ENCODE assay signal across 21 cellular contexts in genomic region chr12:132187646-132188450, GRCh38. TPM values are rescaled to one million over a fixed set of nuclear protein-coding genes. Genes with fewer than 3 reads are reported as not detected.
DNase-seq lines count a peak whose midpoint lies in the region; ATAC-seq and TF ChIP-seq lines count a peak whose summit lies in the region.
"Had no signal": no experiment of that assay in that cellular context is flagged by ENCODE, and none has a peak within 500 bp of the region (broad histone marks: within the 10 kb centered on the region; RNA-seq: fewer than 3 reads in every experiment).

No MANE protein-coding gene starts in this region.

- CTCF ChIA-PET in MCF 10A (lab: Yijun Ruan, JAX), result no interaction called here
- CTCF ChIA-PET in mammary epithelial cell (lab: Charles Lee; ENCODE audit: low non-redundant PET), result no interaction called here
- CTCF ChIA-PET in Calu3 (lab: Charles Lee), result interaction anchor here (1.2 kb wide), 1 partner anchor 118 kb away, joined by 3 read pairs; no protein-coding TSS in a partner anchor

- peak overlapping the region; percentile 82 for H3K4me3 Mint-ChIP-seq in MCF 10A (ENCODE audit: unreplicated experiment)
- H3K4me3 Mint-ChIP-seq in Calu3 (ENCODE audit: low read depth, unreplicated experiment), result peak overlapping the region; percentile 6
- H3K4me3 Mint-ChIP-seq in activated T-helper 2 cell treated with anti-CD3 and anti-CD28 coated beads, Interferon-gamma antibody, Interleukin-2, Interleukin-4, amounts not matched to agents 10 μg/mL and 5 μg/mL and 100 μg/mL, durations not matched to agents 14 hours and 24 hours and 36 hours (ENCODE audit: low read depth), result peak overlapping the region; percentile 58
- peak overlapping the region; percentile 41 to 66 (median 54) for H3K4me3 Mint-ChIP-seq in nephron

- H3K9ac ChIP-seq in mammary epithelial cell (ENCODE audit: insufficient read depth, low read length), result no peak overlapping the region

- H3K79me2 ChIP-seq in mammary epithelial cell (ENCODE audit: insufficient read depth, low read length), result no peaks in the 10 kb centered on the region

- TF ChIP-seq CTCF in MCF 10A (IDR thresholded peaks at IDR 0.05; ENCODE audit: unreplicated experiment), result no peak
- TF ChIP-seq CTCF in mammary epithelial cell (conservative IDR thresholded peaks at IDR 0.05 in 1 of 2, IDR thresholded peaks at IDR 0.05 in 1 of 2; ENCODE audit: extremely low read depth in 1 of 2, insufficient read depth in 1 of 2, low read depth in 1 of 2, low read length in 2 of 2), result no peak
- TF ChIP-seq CTCF in Calu3 (IDR thresholded peaks at IDR 0.05; ENCODE audit: unreplicated experiment), result no peak
- TF ChIP-seq CTCF in nephron (IDR thresholded peaks at IDR 0.05; ENCODE audit: unreplicated experiment in 3 of 3), result no peak

- H2AFZ ChIP-seq in mammary epithelial cell (ENCODE audit: low read depth, low read length), result no peak overlapping the region

- H3K27me3 Mint-ChIP-seq in MCF 10A (ENCODE audit: insufficient read depth, unreplicated experiment) (peaks cover 37% of the 10 kb centered on the region), Calu3 (ENCODE audit: unreplicated experiment) (peaks cover 56% of the 10 kb centered on the region), nephron (ENCODE audit: low read depth) (peaks cover 66% of the 10 kb centered on the region)
- peaks cover 15% of the 10 kb centered on the region for H3K27me3 Mint-ChIP-seq in activated T-helper 2 cell treated with anti-CD3 and anti-CD28 coated beads, Interferon-gamma antibody, Interleukin-2, Interleukin-4, amounts not matched to agents 10 μg/mL and 5 μg/mL and 100 μg/mL, durations not matched to agents 14 hours and 24 hours and 36 hours (ENCODE audit: low read depth)

- H3K27ac Mint-ChIP-seq in MCF 10A (ENCODE audit: low read depth, unreplicated experiment) (no peak overlapping the region), Calu3 (ENCODE audit: unreplicated experiment) (no peak overlapping the region), nephron (no peak overlapping the region)
- H3K27ac Mint-ChIP-seq in activated T-helper 2 cell treated with anti-CD3 and anti-CD28 coated beads, Interferon-gamma antibody, Interleukin-2, Interleukin-4, amounts not matched to agents 10 μg/mL and 5 μg/mL and 100 μg/mL, durations not matched to agents 14 hours and 24 hours and 36 hours, result no peak overlapping the region

- peaks cover 5% of the 10 kb centered on the region for H3K4me1 Mint-ChIP-seq in MCF 10A (ENCODE audit: insufficient read depth, unreplicated experiment)
- peaks cover 8% of the 10 kb centered on the region for H3K4me1 Mint-ChIP-seq in Calu3 (ENCODE audit: low read depth, unreplicated experiment)
- H3K4me1 Mint-ChIP-seq in activated T-helper 2 cell treated with anti-CD3 and anti-CD28 coated beads, Interferon-gamma antibody, Interleukin-2, Interleukin-4, amounts not matched to agents 10 μg/mL and 5 μg/mL and 100 μg/mL, durations not matched to agents 14 hours and 24 hours and 36 hours (ENCODE audit: low read depth), result peaks cover 27% of the 10 kb centered on the region
- peaks cover 4% of the 10 kb centered on the region for H3K4me1 Mint-ChIP-seq in nephron

- no peaks in the 10 kb centered on the region for H3K9me3 ChIP-seq in mammary epithelial cell (replicated peaks; ENCODE audit: insufficient read depth, low read length)
- H3K9me3 ChIP-seq: BE2C, neutrophil, SJSA1 had no signal

- ATAC-seq in GM19452 (IDR thresholded peaks at IDR 0.05; ENCODE audit: unreplicated experiment), result no peak
- ATAC-seq: GM12878, HCT116 had no signal

- H3K36me3 Mint-ChIP-seq in MCF 10A (ENCODE audit: insufficient read depth, unreplicated experiment) (no peaks in the 10 kb centered on the region), Calu3 (ENCODE audit: insufficient read depth, unreplicated experiment) (peaks cover 31% of the 10 kb centered on the region), nephron (ENCODE audit: low read depth) (no peaks in the 10 kb centered on the region)
- H3K36me3 Mint-ChIP-seq in activated T-helper 2 cell treated with anti-CD3 and anti-CD28 coated beads, Interferon-gamma antibody, Interleukin-2, Interleukin-4, amounts not matched to agents 10 μg/mL and 5 μg/mL and 100 μg/mL, durations not matched to agents 14 hours and 24 hours and 36 hours (ENCODE audit: low read depth), result peaks cover 6% of the 10 kb centered on the region

- WGBS in mammary epithelial cell (ENCODE audit: low coverage, missing lambda C conversion rate), result 94% methylated on average over 9 of the region's 35 CpGs

- intact Hi-C loops in MCF 10A (cut with micrococcal nuclease) (no loop called here), mammary epithelial cell (cut with micrococcal nuclease) (loop anchor here (10.0 kb wide), 1 partner anchor 87 kb away; no protein-coding TSS in a partner anchor), Calu3 (cut with micrococcal nuclease; ENCODE audit: unreplicated experiment) (no loop called here)
- intact Hi-C loops in activated T-helper 2 cell treated with anti-CD3 and anti-CD28 coated beads, Interferon-gamma antibody, Interleukin-2, Interleukin-4, amounts not matched to agents 10 μg/mL and 5 μg/mL and 100 μg/mL, durations not matched to agents 14 hours and 24 hours and 36 hours (cut with micrococcal nuclease), result loop anchor here (10.0 kb wide), 1 partner anchor 307 kb away; the partner anchor contains the start of gene FBRSL1

- POLR2A ChIA-PET in MCF 10A (lab: Yijun Ruan, JAX), result no interaction called here

- dilution Hi-C loops in mammary epithelial cell (cut with HindIII; ENCODE audit: low sequenced_read_pairs), result no loop called here

- BruUV-seq in MCF 10A (replicated peaks; lab: Mats Ljungman, UMichigan) (no TSS peak), mammary epithelial cell (replicated peaks; lab: Mats Ljungman, UMichigan) (no TSS peak), Calu3 (replicated peaks; lab: Mats Ljungman, UMichigan) (no TSS peak)

- no peaks in the 10 kb centered on the region for H3K36me3 ChIP-seq in mammary epithelial cell (ENCODE audit: insufficient read depth, low read length)
- H3K36me3 ChIP-seq: BE2C, esophagus muscularis mucosa, neutrophil, SJSA1, spleen had no signal

- H3K4me1 ChIP-seq in mammary epithelial cell (ENCODE audit: insufficient read depth, low read length), result peaks cover 12% of the 10 kb centered on the region

- H3K4me3 ChIP-seq in mammary epithelial cell (replicated peaks in 1 of 3; ENCODE audit: insufficient read depth in 1 of 3, low read depth in 2 of 3, low read length in 3 of 3), result no peak overlapping the region
- H3K4me3 ChIP-seq: GM12878, SJSA1 had no signal

- H3K27me3 ChIP-seq in mammary epithelial cell (ENCODE audit: insufficient read depth, low read length), result no peaks in the 10 kb centered on the region

- no peak overlapping the region for H3K27ac ChIP-seq in mammary epithelial cell (ENCODE audit: insufficient read depth, low read depth, low read length)
- H3K27ac ChIP-seq: neutrophil, SJSA1 had no signal

- no peaks in the 10 kb centered on the region for H4K20me1 ChIP-seq in mammary epithelial cell (ENCODE audit: insufficient read depth, low read length)

- DNase-seq in MCF 10A (ENCODE audit: unreplicated experiment) (no peak), mammary epithelial cell (no peak), Calu3 (no peak), OCI-M2 (lab: John Stamatoyannopoulos, UW; ENCODE audit: unreplicated experiment) (no peak), nucleus accumbens (lab: John Stamatoyannopoulos, UW) (no peak)
- DNase-seq in activated T-helper 2 cell treated with anti-CD3 and anti-CD28 coated beads, Interferon-gamma antibody, Interleukin-2, Interleukin-4, amounts not matched to agents 10 μg/mL and 5 μg/mL and 100 μg/mL, durations not matched to agents 14 hours and 24 hours and 36 hours (ENCODE audit: low spot score), result no peak
- DNase-seq: activated CD4-positive, CD25-positive, alpha-beta regulatory T cell treated with anti-CD3 and anti-CD28 coated beads, Interleukin-2, amount 50 U/mL, for 72 hours; amygdala; BE2C; central memory CD4-positive, alpha-beta T cell; DMS53; NCI-H524 treated with DMSO at 0.1 percent for 48 hours; spleen; stimulated activated CD4-positive, alpha-beta T cell treated with anti-CD3 and anti-CD28 coated beads, Interleukin-4, amount 100 ng/mL, for 4 hours had no signal

- H3K9me3 Mint-ChIP-seq in MCF 10A (ENCODE audit: unreplicated experiment) (no peaks in the 10 kb centered on the region), Calu3 (ENCODE audit: low read depth, unreplicated experiment) (no peaks in the 10 kb centered on the region), nephron (no peaks in the 10 kb centered on the region)
- H3K9me3 Mint-ChIP-seq in activated T-helper 2 cell treated with anti-CD3 and anti-CD28 coated beads, Interferon-gamma antibody, Interleukin-2, Interleukin-4, amounts not matched to agents 10 μg/mL and 5 μg/mL and 100 μg/mL, durations not matched to agents 14 hours and 24 hours and 36 hours, result no peaks in the 10 kb centered on the region

- in situ Hi-C loops in mammary epithelial cell (cut with MboI; ENCODE audit: low sequenced_read_pairs in 2 of 2), result no loop called here

- no peak overlapping the region for H3K4me2 ChIP-seq in mammary epithelial cell (ENCODE audit: insufficient read depth, low read depth, low read length)

RNA-seq across cellular contexts. Expression of gene NOC4L, which starts 43.6 kb away (rescaled TPM):
- 24.2 and 32.0 TPM in 2 replicates for total RNA-seq in MCF 10A (2022)
- 10 to 100 TPM; 17.5 to 27.7 TPM for total RNA-seq in mammary epithelial cell
- polyA plus RNA-seq in mammary epithelial cell, result 10.3 TPM
- 7.5 TPM for polyA minus RNA-seq in mammary epithelial cell
- 62.5 and 67.3 TPM in 2 replicates for total RNA-seq in Calu3 (2022)
- total RNA-seq in activated T-helper 2 cell treated with anti-CD3 and anti-CD28 coated beads, Interferon-gamma antibody, Interleukin-2, Interleukin-4, amounts not matched to agents 10 μg/mL and 5 μg/mL and 100 μg/mL, durations not matched to agents 14 hours and 24 hours and 36 hours, result 39.3 and 39.8 TPM in 2 replicates

RNA-seq across cellular contexts. Expression of gene DDX51, which starts 43.7 kb away (rescaled TPM):
- total RNA-seq in MCF 10A (2022) (18.3 and 24.0 TPM in 2 replicates), mammary epithelial cell (10 to 100 TPM in 1 of 2 donors, 1 to 10 TPM in 1; 8.8 to 20.4 TPM), Calu3 (2022) (46.3 and 48.0 TPM in 2 replicates)
- polyA plus RNA-seq in mammary epithelial cell, result 12.5 TPM
- 17.8 TPM for polyA minus RNA-seq in mammary epithelial cell
- total RNA-seq in activated T-helper 2 cell treated with anti-CD3 and anti-CD28 coated beads, Interferon-gamma antibody, Interleukin-2, Interleukin-4, amounts not matched to agents 10 μg/mL and 5 μg/mL and 100 μg/mL, durations not matched to agents 14 hours and 24 hours and 36 hours, result 36.7 and 37.6 TPM in 2 replicates

Comparison
In these comparisons a context has a peak if more than half of its experiments do, and no peak if none do; other contexts are left out.
1. intact Hi-C loops: an anchor here in mammary epithelial cell (10.0 kb wide) and activated T-helper 2 cell treated with anti-CD3 and anti-CD28 coated beads, Interferon-gamma antibody, Interleukin-2, Interleukin-4, amounts not matched to agents 10 μg/mL and 5 μg/mL and 100 μg/mL, durations not matched to agents 14 hours and 24 hours and 36 hours (10.0 kb wide); none called in MCF 10A and Calu3.
2. H3K4me3 Mint-ChIP-seq: peak in every context shown above with its lines; median percentile 82 in MCF 10A; 58 in activated T-helper 2 cell treated with anti-CD3 and anti-CD28 coated beads, Interferon-gamma antibody, Interleukin-2, Interleukin-4, amounts not matched to agents 10 μg/mL and 5 μg/mL and 100 μg/mL, durations not matched to agents 14 hours and 24 hours and 36 hours; 54 in nephron; 6 in Calu3.